In the genomic region with DNA sequence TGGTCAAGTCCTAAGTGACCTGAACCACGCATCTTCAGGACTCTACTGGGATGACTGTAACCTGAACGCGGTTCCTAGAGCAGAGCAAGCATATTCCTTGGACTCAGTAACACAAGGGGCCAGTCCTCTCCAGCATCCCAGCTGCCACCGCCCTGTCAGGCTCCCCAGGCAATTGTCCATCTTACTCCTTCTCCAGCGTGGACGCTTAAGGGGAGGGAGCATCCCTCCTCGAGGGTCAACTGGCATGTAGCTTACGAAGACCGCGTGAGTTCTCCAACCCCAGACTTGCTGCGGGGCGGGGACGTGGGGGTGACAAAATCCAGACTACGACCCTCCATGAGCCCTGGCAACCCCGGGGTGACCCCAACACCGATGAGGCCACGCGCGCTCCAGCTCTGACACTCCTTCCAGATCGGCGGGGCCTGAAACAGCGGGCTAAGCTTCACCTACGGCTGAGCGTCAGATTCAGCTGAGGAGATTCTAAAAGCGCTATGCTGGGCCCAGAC, we compare ENCODE assay signal across 8 cellular contexts. TPM values are rescaled to one million over a fixed set of nuclear protein-coding genes. Genes with fewer than 3 reads are reported as not detected.
DNase-seq lines count a peak whose midpoint lies in the region; ATAC-seq and TF ChIP-seq lines count a peak whose summit lies in the region.

No MANE protein-coding gene starts in this region.

- H3K9me3 ChIP-seq in HCT116 (ENCODE audit: control insufficient read depth in 1 of 2, insufficient read depth in 1 of 2, low read depth in 1 of 2, low read length in 2 of 2) (no peaks in the 10 kb centered on the region), breast epithelium (no peaks in the 10 kb centered on the region)

- intact Hi-C loops in HCT116 (cut with micrococcal nuclease), result no loop called here
- intact Hi-C loops in breast epithelium (cut with DNase I; ENCODE audit: low total_unique reads), result no loop called here
- intact Hi-C loops in left colon (cut with DNase I, micrococcal nuclease), result no loop called here

- H3K36me3 ChIP-seq in HCT116 (ENCODE audit: control insufficient read depth in 1 of 2, insufficient read depth in 2 of 2, low read length in 2 of 2), result peaks cover 5 to 11% of the 10 kb centered on the region in 2 experiments; a peak in 2 of 4 replicates
- no peaks in the 10 kb centered on the region for H3K36me3 ChIP-seq in breast epithelium

- RAD21 ChIA-PET in HCT116 (lab: Charles Lee; ENCODE audit: low non-redundant PET in 1 of 2, low total read pairs in 2 of 2, uncharacterized antibody in 2 of 2, unreplicated experiment in 2 of 2), result interaction anchor here in 1 of 2 experiments (0.6 kb wide), 1 partner anchor 145 kb away, joined by 3 read pairs; no protein-coding TSS in a partner anchor

- no peak overlapping the region for H2AFZ ChIP-seq in HCT116 (ENCODE audit: low read depth, low read length, poor library complexity, severe bottlenecking)

- no peaks in the 10 kb centered on the region for H3K27me3 ChIP-seq in HCT116 (ENCODE audit: insufficient read depth, low read length)
- no peaks in the 10 kb centered on the region for H3K27me3 ChIP-seq in breast epithelium

- H3K27ac ChIP-seq in HCT116 (ENCODE audit: low read depth, low read length), result peak overlapping the region; percentile 63
- H3K27ac ChIP-seq in breast epithelium, result peak overlapping the region; percentile 90 to 93
- peak overlapping the region; percentile 72 for H3K27ac ChIP-seq in substantia nigra (ENCODE audit: low read depth, low read length, poor library complexity, severe bottlenecking)

- peaks cover 48% of the 10 kb centered on the region for H3K79me2 ChIP-seq in HCT116 (ENCODE audit: insufficient read depth, low read length)

- TSS peak; percentile 91 for BruUV-seq in HCT116 (replicated peaks; lab: Mats Ljungman, UMichigan)

- TF ChIP-seq CTCF in HCT116 (IDR thresholded peaks at IDR 0.05 in 2 of 3, conservative IDR thresholded peaks at IDR 0.05 in 1 of 3; ENCODE audit: borderline replicate concordance in 1 of 3, insufficient read depth in 1 of 3, low read depth in 2 of 3, low read length in 2 of 3) (no peak), breast epithelium (IDR thresholded peaks at IDR 0.05) (no peak), GM13977 (IDR thresholded peaks at IDR 0.05; ENCODE audit: extremely low read depth, insufficient read depth, missing control alignments) (no peak)

- H3K9ac ChIP-seq in HCT116 (ENCODE audit: low read length), result peak overlapping the region; percentile 97

- in situ Hi-C loops in GM13977 (cut with MboI; ENCODE audit: low pct_unique_long_range_greater_than_20kb, low sequenced_read_pairs, unreplicated experiment), result no loop called here

- peak overlapping the region; percentile 79 for H3K4me2 ChIP-seq in HCT116 (ENCODE audit: low read length)

- peak; percentile 4 for ATAC-seq in HCT116
- ATAC-seq in left colon, result peak; percentile 10

- H3K9me2 ChIP-seq in HCT116 (ENCODE audit: insufficient read depth), result no peaks in the 10 kb centered on the region

- peaks cover 9 to 23% of the 10 kb centered on the region in 2 experiments for H3K4me1 ChIP-seq in HCT116 (ENCODE audit: control insufficient read depth in 1 of 2, insufficient read depth in 2 of 2, low read length in 2 of 2)
- H3K4me1 ChIP-seq in breast epithelium, result peaks cover 0 to 15% of the 10 kb centered on the region in 2 donors

- TF ChIP-seq RAD21 in HCT116 (IDR thresholded peaks at IDR 0.05; ENCODE audit: low read depth), result no peak

- CTCF ChIA-PET in HCT116 (lab: Charles Lee), result interaction anchor here (0.9 to 1.1 kb wide), 2 partner anchors 40 to 43 kb away, joined by 3 to 6 read pairs; no protein-coding TSS in a partner anchor

- no peak for TF ChIP-seq POLR2A in HCT116 (IDR thresholded peaks at IDR 0.05; ENCODE audit: borderline replicate concordance, extremely low read depth, insufficient read depth, insufficient read length)
- TF ChIP-seq POLR2A in breast epithelium (IDR thresholded peaks at IDR 0.05), result no peak

- H3K4me3 ChIP-seq in HCT116 (replicated peaks in 1 of 2; ENCODE audit: low read depth in 1 of 2, low read length in 2 of 2), result peak overlapping the region; percentile 71 to 83
- H3K4me3 ChIP-seq in breast epithelium, result peak overlapping the region; percentile 56 to 77 (median 72)

- DNase-seq in GM03348 (ENCODE audit: low spot score) (peak; percentile 28), HCT116 (ENCODE audit: low read depth, low spot score) (no peak), NCI-H524 treated with DMSO at 0.1 percent for 48 hours (lab: John Stamatoyannopoulos, UW) (peak; percentile 33), breast epithelium (ENCODE audit: low spot score in 2 of 2) (peak in 1 of 2 donors; percentile 22), left colon (no peak), substantia nigra (lab: John Stamatoyannopoulos, UW) (peak in 20 of 49 donors; percentile 6 to 57 (median 34)), GM13977 (ENCODE audit: low spot score) (no peak), D341Med (ENCODE audit: low spot score) (no peak)

- POLR2A ChIA-PET in HCT116 (lab: Charles Lee), result interaction anchor here (0.6 to 1.9 kb wide), 11 partner anchors 8 to 117 kb away, joined by 3 to 17 read pairs (median 4); partner anchors contain the start of gene ZBTB1

- H4K20me1 ChIP-seq in HCT116 (ENCODE audit: insufficient read depth), result no peaks in the 10 kb centered on the region

TF ChIP-seq in HCT116, 20 proteins besides CTCF, POLR2A, EP300 and RAD21:
- TF ChIP-seq, protein P1, sequence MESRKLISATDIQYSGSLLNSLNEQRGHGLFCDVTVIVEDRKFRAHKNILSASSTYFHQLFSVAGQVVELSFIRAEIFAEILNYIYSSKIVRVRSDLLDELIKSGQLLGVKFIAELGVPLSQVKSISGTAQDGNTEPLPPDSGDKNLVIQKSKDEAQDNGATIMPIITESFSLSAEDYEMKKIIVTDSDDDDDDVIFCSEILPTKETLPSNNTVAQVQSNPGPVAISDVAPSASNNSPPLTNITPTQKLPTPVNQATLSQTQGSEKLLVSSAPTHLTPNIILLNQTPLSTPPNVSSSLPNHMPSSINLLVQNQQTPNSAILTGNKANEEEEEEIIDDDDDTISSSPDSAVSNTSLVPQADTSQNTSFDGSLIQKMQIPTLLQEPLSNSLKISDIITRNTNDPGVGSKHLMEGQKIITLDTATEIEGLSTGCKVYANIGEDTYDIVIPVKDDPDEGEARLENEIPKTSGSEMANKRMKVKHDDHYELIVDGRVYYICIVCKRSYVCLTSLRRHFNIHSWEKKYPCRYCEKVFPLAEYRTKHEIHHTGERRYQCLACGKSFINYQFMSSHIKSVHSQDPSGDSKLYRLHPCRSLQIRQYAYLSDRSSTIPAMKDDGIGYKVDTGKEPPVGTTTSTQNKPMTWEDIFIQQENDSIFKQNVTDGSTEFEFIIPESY (IDR thresholded peaks at IDR 0.05; ENCODE audit: extremely low read depth, insufficient replicate concordance, low read length), result no peak
- TF ChIP-seq ATF3 (IDR thresholded peaks at IDR 0.05), result no peak
- no peak for TF ChIP-seq FOSL1 (IDR thresholded peaks at IDR 0.05; ENCODE audit: low read depth)
- TF ChIP-seq SRF (IDR thresholded peaks at IDR 0.05; ENCODE audit: low read depth), result no peak
- no peak for TF ChIP-seq POLR2AphosphoS5 (IDR thresholded peaks at IDR 0.05; ENCODE audit: low read depth, low read length)
- TF ChIP-seq, protein P2, sequence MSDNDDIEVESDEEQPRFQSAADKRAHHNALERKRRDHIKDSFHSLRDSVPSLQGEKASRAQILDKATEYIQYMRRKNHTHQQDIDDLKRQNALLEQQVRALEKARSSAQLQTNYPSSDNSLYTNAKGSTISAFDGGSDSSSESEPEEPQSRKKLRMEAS (IDR thresholded peaks at IDR 0.05), result no peak
TF ChIP-seq in HCT116: peak in this region for 0.

RNA-seq across cellular contexts. Expression of gene MTHFD1, which starts 0.9 kb away (rescaled TPM):
- total RNA-seq in HCT116 (2021; ENCODE audit: unreplicated experiment) (153 TPM), breast epithelium (100 to 1,000 TPM in 1 of 3 donors, 10 to 100 TPM in 2; 48.5 to 126 (median 50.3) TPM), left colon (10 to 100 TPM; 31.2 to 53.3 TPM)
- 101 and 114 TPM in 2 replicates for polyA plus RNA-seq in HCT116 (2012)

Comparison
In these comparisons a context has a peak if more than half of its experiments do, and no peak if none do; other contexts are left out.
1. DNase-seq: peak in GM03348 (single experiment) and NCI-H524 treated with DMSO at 0.1 percent for 48 hours (single experiment); none in HCT116 (single experiment), left colon (0 of 2), GM13977 (single experiment) and D341Med (single experiment).
2. Peak in every context shown above with its lines, with median percentiles within 50 percentile points of each other: H3K27ac ChIP-seq.